4 cellular contexts compared by ENCODE assay signal in the genomic region with DNA sequence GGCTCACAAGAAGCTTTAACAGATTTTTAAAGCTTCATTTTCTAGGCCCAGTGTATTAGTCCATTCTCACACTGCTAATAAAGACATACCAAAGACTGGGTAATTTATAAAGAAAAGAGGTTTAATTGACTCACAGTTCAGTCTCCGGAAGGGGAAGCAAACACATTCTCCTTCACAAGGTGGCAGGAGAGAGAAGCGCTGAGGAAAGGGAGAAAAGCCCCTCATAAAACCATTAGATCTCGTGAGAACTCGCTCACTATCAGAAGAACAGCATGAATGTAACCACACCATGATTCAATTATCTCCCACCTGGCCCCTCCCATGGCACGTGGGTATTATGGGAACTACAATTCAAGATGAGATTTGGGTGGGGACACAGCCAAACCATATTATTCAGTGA. TPM values are rescaled to one million over a fixed set of nuclear protein-coding genes. Genes with fewer than 3 reads are reported as not detected.
"Had no signal": no experiment of that assay in that cellular context is flagged by ENCODE, and none has a peak within 500 bp of the region (broad histone marks: within the 10 kb centered on the region; RNA-seq: fewer than 3 reads in every experiment).

No MANE protein-coding gene starts in this region.

RNA-seq across cellular contexts. Expression of a gene that starts 42.0 kb away (rescaled TPM):
- total RNA-seq: glomerular endothelial cell, mesenteric fat pad, renal cortical epithelial cell had no signal
- polyA plus RNA-seq: mammary epithelial cell had no signal
